ENCODE assay signal across 17 cellular contexts in genomic region chr17:40832840-40833239, GRCh38. TPM values are rescaled to one million over a fixed set of nuclear protein-coding genes. Genes with fewer than 3 reads are reported as not detected.
"Had no signal": no experiment of that assay in that cellular context is flagged by ENCODE, and none has a peak within 500 bp of the region (broad histone marks: within the 10 kb centered on the region; RNA-seq: fewer than 3 reads in every experiment).

No MANE protein-coding gene starts in this region.

- FAIRE-seq: colon, endometrium had no signal

- ATAC-seq: gastroesophageal sphincter; right cardiac atrium; stimulated activated naive B cell treated with anti-CD40 and anti-IgM and Interleukin-4, amounts not matched to agents 10 μg/mL and 1 μg/mL and 100 μg/mL, for 72 hours had no signal

- H3K4me3 Mint-ChIP-seq: activated naive CD4-positive, alpha-beta T cell treated with anti-CD3 and anti-CD28 coated beads, Interleukin-2, amount 50 U/mL, for 24 hours; activated T-cell treated with anti-CD3 and anti-CD28 coated beads, Interleukin-2, amount 50 U/mL, for 24 hours; neural crest cell; stimulated activated naive B cell treated with anti-CD40 and anti-IgM and Interleukin-4, amounts not matched to agents 10 μg/mL and 1 μg/mL and 100 μg/mL, for 72 hours had no signal

- DNase-seq: activated CD4-positive, alpha-beta T cell treated with anti-CD3 and anti-CD28 coated beads for 1 hour; activated CD4-positive, alpha-beta T cell treated with anti-CD3 and anti-CD28 coated beads, Interleukin-2, amount 50 U/mL, for 4 hours; activated T-cell treated with anti-CD3 and anti-CD28 coated beads, Interleukin-2, amount 50 U/mL, for 24 hours; adrenal gland; islet precursor cell; midbrain; right cardiac atrium; stimulated activated CD4-positive, alpha-beta T cell treated with anti-CD3 and anti-CD28 coated beads, Interleukin-15, amount 100 ng/mL, for 24 hours; stimulated activated CD4-positive, alpha-beta T cell treated with anti-CD3 and anti-CD28 coated beads, Interleukin-4, amount 100 ng/mL, for 1 hour; stimulated activated naive B cell treated with anti-CD40 and anti-IgM and Interleukin-4, amounts not matched to agents 10 μg/mL and 1 μg/mL and 100 μg/mL, for 72 hours; transverse colon had no signal

- H3K9me3 Mint-ChIP-seq: activated naive CD4-positive, alpha-beta T cell treated with anti-CD3 and anti-CD28 coated beads, Interleukin-2, amount 50 U/mL, for 24 hours; activated T-cell treated with anti-CD3 and anti-CD28 coated beads, Interleukin-2, amount 50 U/mL, for 24 hours had no signal

- H3K27ac Mint-ChIP-seq: activated naive CD4-positive, alpha-beta T cell treated with anti-CD3 and anti-CD28 coated beads, Interleukin-2, amount 50 U/mL, for 24 hours; stimulated activated naive B cell treated with anti-CD40 and anti-IgM and Interleukin-4, amounts not matched to agents 10 μg/mL and 1 μg/mL and 100 μg/mL, for 72 hours had no signal

- H3K27me3 Mint-ChIP-seq: activated naive CD4-positive, alpha-beta T cell treated with anti-CD3 and anti-CD28 coated beads, Interleukin-2, amount 50 U/mL, for 24 hours; activated T-cell treated with anti-CD3 and anti-CD28 coated beads, Interleukin-2, amount 50 U/mL, for 24 hours; stimulated activated naive B cell treated with anti-CD40 and anti-IgM and Interleukin-4, amounts not matched to agents 10 μg/mL and 1 μg/mL and 100 μg/mL, for 72 hours had no signal

- H3K4me1 Mint-ChIP-seq: neural crest cell; stimulated activated naive B cell treated with anti-CD40 and anti-IgM and Interleukin-4, amounts not matched to agents 10 μg/mL and 1 μg/mL and 100 μg/mL, for 72 hours had no signal

RNA-seq across cellular contexts. Expression of gene KRT28, which starts 33.1 kb away (rescaled TPM):
- polyA plus RNA-seq: adrenal gland, esophagus, right cardiac atrium had no signal

RNA-seq across cellular contexts. Expression of gene KRT12, which starts 34.2 kb away (rescaled TPM):
- polyA plus RNA-seq: adrenal gland, esophagus, right cardiac atrium had no signal
